ENCODE assay signal across 8 cellular contexts in the genomic region with DNA sequence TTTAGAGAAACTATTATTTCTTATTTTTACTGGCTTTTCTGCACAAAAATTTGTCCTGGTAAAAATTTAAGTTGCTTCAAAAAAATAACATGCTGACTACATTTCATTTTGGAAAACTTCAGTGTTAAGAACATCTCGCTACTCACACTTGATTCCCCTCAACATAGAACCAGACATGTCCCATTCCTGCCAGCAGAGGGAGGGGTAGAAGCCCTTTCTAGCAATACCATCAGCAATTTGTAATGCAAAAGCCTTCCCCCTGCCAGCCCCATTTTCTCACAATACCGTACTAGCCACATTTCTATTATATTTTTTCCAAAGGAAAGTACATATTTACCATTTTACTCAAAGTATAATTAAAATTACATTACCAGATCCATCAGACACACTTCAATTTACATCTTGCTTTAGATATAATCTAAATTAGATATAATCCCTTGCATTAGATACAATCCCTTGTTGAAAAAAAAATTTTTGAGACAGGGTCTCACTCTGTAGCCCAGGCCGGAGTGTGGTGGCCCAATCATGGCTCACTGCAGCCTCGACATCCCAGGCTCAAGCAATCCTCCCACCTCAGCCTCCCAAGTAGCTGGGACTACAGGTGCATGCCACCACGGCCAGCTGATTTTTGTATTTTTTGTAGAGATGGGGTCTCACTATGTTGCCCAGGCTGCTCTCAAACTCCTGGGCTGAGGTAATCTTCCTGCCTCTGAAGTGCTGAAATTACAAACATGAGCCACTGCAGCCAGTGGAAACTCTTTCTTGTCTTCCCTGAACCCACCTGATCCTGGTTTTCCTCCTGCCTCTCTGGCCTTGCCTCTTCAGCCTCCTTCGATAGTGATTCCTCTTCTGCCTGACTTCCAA. TPM values are rescaled to one million over a fixed set of nuclear protein-coding genes. Genes with fewer than 3 reads are reported as not detected.
DNase-seq lines count a peak whose midpoint lies in the region; ATAC-seq, FAIRE-seq and TF ChIP-seq lines count a peak whose summit lies in the region.

No MANE protein-coding gene starts in this region.

- no peak overlapping the region for H3K4me3 ChIP-seq in testis

- peak; percentile 64 to 79 (median 64) for TF ChIP-seq CTCF in testis (IDR thresholded peaks at IDR 0.05)

- DNase-seq in AML-193 (lab: John Stamatoyannopoulos, UW), result peak; percentile 15 to 34
- peak; percentile 14 for DNase-seq in GM12891 (ENCODE audit: insufficient read length, low spot score)
- peak; percentile 22 for DNase-seq in RCC 7860 (ENCODE audit: low spot score)
- DNase-seq in cerebellum (ENCODE audit: low spot score), result peak; percentile 19
- peak; percentile 80 for DNase-seq in left kidney (ENCODE audit: low read depth, low spot score)
- peak; percentile 72 for DNase-seq in testis
- no peak for DNase-seq in posterior vena cava (ENCODE audit: low spot score)

- TF ChIP-seq POLR2A in GM12891 (IDR thresholded peaks at IDR 0.05; ENCODE audit: low read depth, low read length), result no peak
- no peak for TF ChIP-seq POLR2A in testis (IDR thresholded peaks at IDR 0.05)

- intact Hi-C loops in testis (cut with DNase I; ENCODE audit: low total_unique reads) (no loop called here), posterior vena cava (cut with DNase I) (no loop called here)

- no peaks in the 10 kb centered on the region for H3K9me3 ChIP-seq in testis

- FAIRE-seq in GM12891 (lab: Jason Lieb, UNC), result peak; percentile 31
- FAIRE-seq in RCC 7860 (lab: Jason Lieb, UNC), result peak; percentile 53

- no peaks in the 10 kb centered on the region for H3K36me3 ChIP-seq in testis (ENCODE audit: low read depth, missing control alignments)

- ATAC-seq in HG03378 (IDR thresholded peaks at IDR 0.05; ENCODE audit: unreplicated experiment), result peak; percentile 88

- no peaks in the 10 kb centered on the region for H3K4me1 ChIP-seq in testis

- H3K27ac ChIP-seq in testis, result no peak overlapping the region

- 74 to 77% methylated on average over 6 of the region's 6 CpGs for WGBS in testis, 2 donors

- no peaks in the 10 kb centered on the region for H3K27me3 ChIP-seq in testis

TF ChIP-seq in GM12891, 5 proteins besides CTCF, POLR2A, EP300 and RAD21:
- TF ChIP-seq PAX5 (IDR thresholded peaks at IDR 0.05; ENCODE audit: insufficient read depth, low read length, severe bottlenecking) (no peak), POLR2AphosphoS5 (IDR thresholded peaks at IDR 0.05; ENCODE audit: low read depth, low read length) (no peak), SPI1 (IDR thresholded peaks at IDR 0.05; ENCODE audit: low read depth, low read length) (no peak), POU2F2 (IDR thresholded peaks at IDR 0.05; ENCODE audit: low read depth, low read length) (no peak)

RNA-seq across cellular contexts. Expression of a gene that starts 39.6 kb away (rescaled TPM):
- polyA plus RNA-seq in GM12891 (2012; ENCODE audit: low read depth, missing spikeins), result 10.2 TPM
- total RNA-seq in cerebellum (3.3 TPM), testis (1 to 10 TPM; 4.9 to 8.4 TPM), posterior vena cava (1 to 10 TPM; 4.0 to 5.2 TPM)
- 6.0 TPM for polyA plus RNA-seq in testis (ENCODE audit: insufficient read depth, low read depth, low replicate concordance)

RNA-seq across cellular contexts. Expression of a gene that starts 45.2 kb away (rescaled TPM):
- polyA plus RNA-seq in GM12891 (2012; ENCODE audit: low read depth, missing spikeins), result 0.06 TPM
- 11.3 TPM for total RNA-seq in cerebellum
- total RNA-seq in testis, result 10 to 100 TPM in 1 of 2 donors, 1 to 10 TPM in 1; 5.5 to 16.2 TPM
- 12.5 TPM for polyA plus RNA-seq in testis (ENCODE audit: insufficient read depth, low read depth, low replicate concordance)
- 1 to 10 TPM; 5.1 TPM for total RNA-seq in posterior vena cava
